In genomic region chr6:134063966-134064445, GRCh38 we compare ENCODE assay signal across 8 cellular contexts. TPM values are rescaled to one million over a fixed set of nuclear protein-coding genes. Genes with fewer than 3 reads are reported as not detected.
DNase-seq lines count a peak whose midpoint lies in the region; ATAC-seq and TF ChIP-seq lines count a peak whose summit lies in the region.

No MANE protein-coding gene starts in this region.

- in situ Hi-C loops in GM13977 (cut with MboI; ENCODE audit: low pct_unique_long_range_greater_than_20kb, low sequenced_read_pairs, unreplicated experiment), result no loop called here

- peaks cover 11% of the 10 kb centered on the region for H3K27me3 Mint-ChIP-seq in T-helper 17 cell

- no peaks in the 10 kb centered on the region for H3K4me1 Mint-ChIP-seq in T-helper 17 cell

- H3K36me3 Mint-ChIP-seq in T-helper 17 cell (ENCODE audit: low read depth), result no peaks in the 10 kb centered on the region

- peak; percentile 87 for ATAC-seq in HG02798 (IDR thresholded peaks at IDR 0.05; ENCODE audit: poor library complexity, unreplicated experiment)
- peak; percentile 95 for ATAC-seq in T-helper 17 cell

- H3K9me3 ChIP-seq in T-helper 17 cell (ENCODE audit: control insufficient read depth, low read length, poor library complexity, severe bottlenecking), result no peaks in the 10 kb centered on the region

- peak; percentile 87 for TF ChIP-seq CTCF in GM13977 (IDR thresholded peaks at IDR 0.05; ENCODE audit: extremely low read depth, insufficient read depth, missing control alignments)

- no peak overlapping the region for H3K27ac Mint-ChIP-seq in T-helper 17 cell

- H3K4me3 Mint-ChIP-seq in T-helper 17 cell, result no peak overlapping the region

- DNase-seq in 8988T, result peak; percentile 40
- DNase-seq in GM13977 (ENCODE audit: low spot score), result peak; percentile 73
- peak; percentile 62 for DNase-seq in NCI-H1694 treated with DMSO at 0.1 percent for 48 hours (lab: John Stamatoyannopoulos, UW)
- peak in 2 of 3 donors; percentile 18 to 42 for DNase-seq in T-helper 17 cell
- DNase-seq in astrocyte of the hippocampus (ENCODE audit: low read depth, low spot score), result peak; percentile 89
- peak in 46 of 51 donors; percentile 6 to 92 (median 50) for DNase-seq in hypothalamus (lab: John Stamatoyannopoulos, UW)
- peak; percentile 59 for DNase-seq in smooth muscle cell of the brain vasculature (ENCODE audit: low read depth, low spot score)

RNA-seq across cellular contexts. Expression of gene SLC2A12, which starts 11.6 kb away (rescaled TPM):
- not detected for total RNA-seq in T-helper 17 cell

Comparison
In these comparisons a context has a peak if more than half of its experiments do, and no peak if none do; other contexts are left out.
1. Peak in every context shown above with its lines: DNase-seq and ATAC-seq.
2. DNase-seq: peak in every context shown above with its lines; median percentile 89 in astrocyte of the hippocampus; 73 in GM13977; 62 in NCI-H1694 treated with DMSO at 0.1 percent for 48 hours; 59 in smooth muscle cell of the brain vasculature; 50 in hypothalamus; 40 in 8988T; 30 in T-helper 17 cell.